In genomic region chr4:124534133-124534532, GRCh38 we compare ENCODE assay signal across 5 cellular contexts.
"Had no signal": no experiment of that assay in that cellular context is flagged by ENCODE, and none has a peak within 500 bp of the region (broad histone marks: within the 10 kb centered on the region; RNA-seq: fewer than 3 reads in every experiment).

No MANE protein-coding gene starts in this region.

- DNase-seq: GOT3, H7, KBM-7 had no signal

- H3K36me3 ChIP-seq: HAP-1 had no signal

- H3K4me3 ChIP-seq: HAP-1 had no signal

- H3K9me3 ChIP-seq: HAP-1 had no signal

- H3K27ac ChIP-seq: HL-60 had no signal
